Comparison of ENCODE assay signal across 8 cellular contexts in the genomic region with DNA sequence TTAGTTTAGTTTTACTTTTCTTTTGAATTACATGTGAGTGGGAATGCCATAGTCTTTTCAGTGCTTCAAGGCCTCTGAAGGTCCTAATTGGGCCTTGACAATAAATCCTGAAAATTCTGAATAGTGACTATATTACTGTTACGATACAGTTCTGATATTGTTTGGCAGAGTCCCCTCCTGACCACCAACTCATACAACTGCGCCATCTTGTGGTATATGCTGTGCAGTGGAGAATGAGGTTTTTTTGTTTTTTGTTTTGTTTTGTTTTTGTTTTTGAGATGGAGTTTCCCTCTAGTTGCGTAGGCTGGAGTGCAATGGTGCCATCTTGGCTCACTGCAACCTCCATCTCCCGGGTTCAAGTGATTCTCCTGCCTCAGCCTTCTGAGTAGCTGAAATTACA. TPM values are rescaled to one million over a fixed set of nuclear protein-coding genes. Genes with fewer than 3 reads are reported as not detected.
DNase-seq lines count a peak whose midpoint lies in the region; ATAC-seq, FAIRE-seq and TF ChIP-seq lines count a peak whose summit lies in the region.

No MANE protein-coding gene starts in this region.

- H4K20me1 ChIP-seq in GM23248 (ENCODE audit: insufficient read depth) (no peaks in the 10 kb centered on the region), keratinocyte (ENCODE audit: control insufficient read depth, extremely low read depth, insufficient read depth, low read length) (no peaks in the 10 kb centered on the region)

- ATAC-seq in RWPE2 (ENCODE audit: low read depth) (peak; percentile 38; the same call in 1 of the 3 replicates), GM21390 (IDR thresholded peaks at IDR 0.05; ENCODE audit: unreplicated experiment) (no peak), HG02610 (IDR thresholded peaks at IDR 0.05; ENCODE audit: unreplicated experiment) (no peak)

- no peak overlapping the region for H3K27ac ChIP-seq in GM23248
- H3K27ac ChIP-seq in RWPE2 (ENCODE audit: poor library complexity, severe bottlenecking), result no peak overlapping the region
- H3K27ac ChIP-seq in keratinocyte (ENCODE audit: control insufficient read depth, insufficient read depth, low read length), result no peak overlapping the region

- no peaks in the 10 kb centered on the region for H3K36me3 ChIP-seq in GM23248 (ENCODE audit: low read depth)
- H3K36me3 ChIP-seq in RWPE2 (ENCODE audit: low read depth), result no peaks in the 10 kb centered on the region
- no peaks in the 10 kb centered on the region for H3K36me3 ChIP-seq in keratinocyte (ENCODE audit: control insufficient read depth in 2 of 2, extremely low read depth in 1 of 2, insufficient read depth in 2 of 2, low read length in 2 of 2)

- H3K4me1 ChIP-seq in GM23248 (ENCODE audit: insufficient read depth), result peaks cover 5% of the 10 kb centered on the region; the same call in 1 of the 2 replicates
- no peaks in the 10 kb centered on the region for H3K4me1 ChIP-seq in RWPE2 (ENCODE audit: insufficient read depth, poor library complexity, severe bottlenecking)
- H3K4me1 ChIP-seq in keratinocyte (ENCODE audit: control insufficient read depth, extremely low read depth, insufficient read depth, low read length), result no peaks in the 10 kb centered on the region

- H3K9me1 ChIP-seq in keratinocyte (ENCODE audit: control insufficient read depth, extremely low read depth, insufficient read depth, low read length), result no peaks in the 10 kb centered on the region

- H3K79me2 ChIP-seq in GM23248 (ENCODE audit: insufficient read depth) (no peaks in the 10 kb centered on the region), keratinocyte (ENCODE audit: control insufficient read depth, insufficient read depth, low read length) (no peaks in the 10 kb centered on the region)

- no peaks in the 10 kb centered on the region for H3K36me3 Mint-ChIP-seq in Calu3 (ENCODE audit: insufficient read depth, unreplicated experiment)
- H3K36me3 Mint-ChIP-seq in activated naive CD4-positive, alpha-beta T cell treated with anti-CD3 and anti-CD28 coated beads, Interleukin-2, amount 10 ng/mL, durations not matched to agents 7 days and 5 days, result no peaks in the 10 kb centered on the region

- no peak overlapping the region for H3K9ac ChIP-seq in GM23248
- no peak overlapping the region for H3K9ac ChIP-seq in keratinocyte (ENCODE audit: control insufficient read depth, extremely low read depth, insufficient read depth, low read length)

- no TSS peak for BruUV-seq in Calu3 (replicated peaks; lab: Mats Ljungman, UMichigan)

- H3K4me2 ChIP-seq in GM23248 (ENCODE audit: unreplicated experiment), result peak overlapping the region; percentile 35
- no peak overlapping the region for H3K4me2 ChIP-seq in keratinocyte (ENCODE audit: control insufficient read depth, extremely low read depth, insufficient read depth, low read depth, low read length)

- peaks cover 14% of the 10 kb centered on the region for H3K27me3 Mint-ChIP-seq in Calu3 (ENCODE audit: unreplicated experiment)
- H3K27me3 Mint-ChIP-seq in activated naive CD4-positive, alpha-beta T cell treated with anti-CD3 and anti-CD28 coated beads, Interleukin-2, amount 10 ng/mL, durations not matched to agents 7 days and 5 days, result peaks cover 7% of the 10 kb centered on the region

- H3K27me3 ChIP-seq in GM23248 (replicated peaks; ENCODE audit: insufficient read depth) (no peaks in the 10 kb centered on the region), RWPE2 (ENCODE audit: insufficient read depth, poor library complexity, severe bottlenecking) (no peaks in the 10 kb centered on the region), keratinocyte (ENCODE audit: control insufficient read depth, extremely low read depth, insufficient read depth, low read length) (peaks cover 5% of the 10 kb centered on the region)

- H3K4me3 Mint-ChIP-seq in Calu3 (ENCODE audit: low read depth, unreplicated experiment), result no peak overlapping the region
- no peak overlapping the region for H3K4me3 Mint-ChIP-seq in activated naive CD4-positive, alpha-beta T cell treated with anti-CD3 and anti-CD28 coated beads, Interleukin-2, amount 10 ng/mL, durations not matched to agents 7 days and 5 days

- DNase-seq in Calu3 (no peak), GM23248 (peak; percentile 55), RWPE2 (ENCODE audit: low spot score) (no peak), keratinocyte (ENCODE audit: low read depth, low spot score) (no peak), HCEC 1CT (no peak)
- no peak for DNase-seq in activated naive CD4-positive, alpha-beta T cell treated with anti-CD3 and anti-CD28 coated beads, Interleukin-2, amount 10 ng/mL, durations not matched to agents 7 days and 5 days

- no peak overlapping the region for H2AFZ ChIP-seq in GM23248
- H2AFZ ChIP-seq in keratinocyte (ENCODE audit: control insufficient read depth, low read length), result no peak overlapping the region

- H3K9me2 ChIP-seq in GM23248 (ENCODE audit: insufficient read depth), result no peaks in the 10 kb centered on the region

- H3K9me3 ChIP-seq in GM23248 (ENCODE audit: low read depth), result no peaks in the 10 kb centered on the region
- H3K9me3 ChIP-seq in RWPE2 (ENCODE audit: severe bottlenecking), result no peaks in the 10 kb centered on the region
- H3K9me3 ChIP-seq in keratinocyte (ENCODE audit: control insufficient read depth, low read depth, low read length), result no peaks in the 10 kb centered on the region

- no peak overlapping the region for H3K27ac Mint-ChIP-seq in Calu3 (ENCODE audit: unreplicated experiment)
- no peak overlapping the region for H3K27ac Mint-ChIP-seq in activated naive CD4-positive, alpha-beta T cell treated with anti-CD3 and anti-CD28 coated beads, Interleukin-2, amount 10 ng/mL, durations not matched to agents 7 days and 5 days

- intact Hi-C loops in Calu3 (cut with micrococcal nuclease; ENCODE audit: unreplicated experiment), result loop anchor here (1.0 to 2.0 kb wide), 2 partner anchors 248 to 393 kb away; no protein-coding TSS in a partner anchor

- WGBS in GM23248 (ENCODE audit: low coverage in 1 of 2, low lambda C conversion rate in 2 of 2, missing lambda C conversion rate in 2 of 2), 2 experiments, result 0 to 22% methylated on average over 3 to 4 of the region's 4 CpGs

- TF ChIP-seq CTCF in Calu3 (IDR thresholded peaks at IDR 0.05; ENCODE audit: unreplicated experiment), result peak; percentile 27
- peak; percentile 42 for TF ChIP-seq CTCF in RWPE2 (IDR thresholded peaks at IDR 0.05; ENCODE audit: poor library complexity, severe bottlenecking)
- TF ChIP-seq CTCF in keratinocyte (optimal IDR thresholded peaks at IDR 0.05 in 1 of 3, IDR thresholded peaks at IDR 0.05 in 1 of 3, conservative IDR thresholded peaks at IDR 0.05 in 1 of 3; ENCODE audit: extremely low read depth in 1 of 3, insufficient read depth in 2 of 3, low read length in 3 of 3), result peak; percentile 32 to 56 (median 54)

- dilution Hi-C loops in keratinocyte (cut with MboI; ENCODE audit: extremely low pct_ligation_motif_present, low sequenced_read_pairs), result no loop called here

- no peaks in the 10 kb centered on the region for H3F3A ChIP-seq in GM23248 (ENCODE audit: insufficient read depth)

- H3K9me3 Mint-ChIP-seq in Calu3 (ENCODE audit: low read depth, unreplicated experiment), result no peaks in the 10 kb centered on the region
- no peaks in the 10 kb centered on the region for H3K9me3 Mint-ChIP-seq in activated naive CD4-positive, alpha-beta T cell treated with anti-CD3 and anti-CD28 coated beads, Interleukin-2, amount 10 ng/mL, durations not matched to agents 7 days and 5 days

- H3K4me3 ChIP-seq in GM23248 (no peak overlapping the region), RWPE2 (ENCODE audit: severe bottlenecking) (no peak overlapping the region), keratinocyte (ENCODE audit: control insufficient read depth in 2 of 3, extremely low read depth in 1 of 3, insufficient read depth in 2 of 3, low read depth in 1 of 3, low read length in 3 of 3) (no peak overlapping the region)

- H3K4me1 Mint-ChIP-seq in Calu3 (ENCODE audit: low read depth, unreplicated experiment), result no peaks in the 10 kb centered on the region
- H3K4me1 Mint-ChIP-seq in activated naive CD4-positive, alpha-beta T cell treated with anti-CD3 and anti-CD28 coated beads, Interleukin-2, amount 10 ng/mL, durations not matched to agents 7 days and 5 days, result no peaks in the 10 kb centered on the region

- FAIRE-seq in keratinocyte (lab: Jason Lieb, UNC), result no peak

- CTCF ChIA-PET in Calu3 (lab: Charles Lee), result no interaction called here
- CTCF ChIA-PET in activated naive CD4-positive, alpha-beta T cell treated with anti-CD3 and anti-CD28 coated beads, Interleukin-2, amount 10 ng/mL, durations not matched to agents 7 days and 5 days (lab: Charles Lee), result no interaction called here

- in situ Hi-C loops in GM23248 (cut with MboI), result loop anchor here (10.0 kb wide), 2 partner anchors 253 to 407 kb away; no protein-coding TSS in a partner anchor

RNA-seq across cellular contexts. Expression of gene CHRDL1, which starts 56.6 kb away (rescaled TPM):
- total RNA-seq in Calu3 (2022), result not detected in 2 replicates
- total RNA-seq in GM23248 (2014; rRNA removed; shearing (Covaris generic)), result not detected in 2 replicates
- polyA plus RNA-seq in GM23248 (2016; fragmentation: Nextera tagmentation; extraction: Ambion mirVana), result 0.06 TPM in 1 of 2 replicates, not detected in the other
- not detected in 3 replicates for polyA plus RNA-seq in keratinocyte
- polyA plus RNA-seq in keratinocyte (2011; ENCODE audit: low read depth), result not detected
- polyA plus RNA-seq in keratinocyte (2011; cell fraction: cytosol; rRNA removed), result not detected in 2 replicates
- not detected in 2 replicates for polyA plus RNA-seq in keratinocyte (2011; cell fraction: nucleus; rRNA removed)
- not detected in 2 replicates for polyA plus RNA-seq in keratinocyte (2012; ENCODE audit: low replicate concordance)
- polyA minus RNA-seq in keratinocyte, result not detected in 3 replicates
- not detected for polyA minus RNA-seq in keratinocyte (2011; cell fraction: cytosol; rRNA and poly(A)+ RNA removed)
- not detected in 2 replicates for polyA minus RNA-seq in keratinocyte (2011; cell fraction: nucleus; rRNA and poly(A)+ RNA removed)
